Comparison of ENCODE assay signal across 8 cellular contexts in the genomic region with DNA sequence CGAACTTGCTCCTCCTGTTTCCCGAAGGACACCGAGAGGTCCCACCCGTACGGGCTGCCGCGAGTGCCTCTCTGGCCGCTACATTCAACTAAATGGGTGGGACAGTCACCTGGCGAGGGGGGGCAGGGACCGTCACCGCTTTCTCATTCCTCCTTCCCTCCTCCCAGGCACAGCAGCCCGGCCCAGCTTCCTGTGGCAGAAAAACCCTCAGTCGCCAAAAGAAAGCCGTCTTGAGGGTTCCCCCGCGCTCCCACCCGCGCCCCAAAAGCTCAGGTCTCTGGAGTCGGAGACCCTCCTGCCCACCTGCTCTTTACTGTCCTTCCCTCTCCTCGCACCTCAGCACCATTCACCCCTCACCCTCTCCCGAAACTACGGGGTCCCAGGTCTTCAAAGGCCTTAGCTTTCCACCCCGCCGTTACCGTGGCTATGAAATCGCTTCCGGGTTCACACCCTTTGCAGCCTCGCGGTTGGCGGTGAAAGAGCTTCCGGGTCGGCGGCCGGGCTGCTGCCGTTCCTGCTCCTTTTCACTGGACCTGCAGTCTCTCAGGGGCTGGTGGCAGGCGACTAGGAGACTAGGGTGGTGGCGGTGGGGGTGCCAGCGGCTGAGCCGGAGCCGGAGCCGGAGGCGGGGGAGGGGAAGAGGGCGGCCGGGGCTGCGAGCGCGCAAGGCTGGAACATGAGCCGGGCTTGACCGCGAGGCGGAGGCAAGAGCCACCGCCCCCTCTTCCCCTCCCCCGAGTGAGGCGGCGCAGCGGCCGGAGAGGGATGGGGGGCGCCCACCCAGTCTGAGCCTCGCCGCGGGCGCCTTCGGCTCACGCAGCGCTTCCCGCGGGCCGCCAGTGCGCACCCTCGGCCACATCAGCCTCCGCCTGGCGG. TPM values are rescaled to one million over a fixed set of nuclear protein-coding genes. Genes with fewer than 3 reads are reported as not detected.
DNase-seq lines count a peak whose midpoint lies in the region; ATAC-seq and TF ChIP-seq lines count a peak whose summit lies in the region.

TSS of gene ANKIB1 (plus strand) at position 488 of the 876 bp plus-strand sequence. CDS start 49,005 bp downstream, outside the sequence.
TSS of gene KRIT1 (minus strand) at position 428 of the 876 bp plus-strand sequence. CDS start 3,779 bp downstream, outside the sequence.

- peak within 1 kb of the TSS; percentile 98 for H3K4me3 Mint-ChIP-seq in HFFc6

- TF ChIP-seq CTCF in GM06990 (IDR thresholded peaks at IDR 0.05; ENCODE audit: insufficient read depth, low read length, poor library complexity, severe bottlenecking) (no peak), HFFc6 (IDR thresholded peaks at IDR 0.05) (peak; percentile 48), NB4 (IDR thresholded peaks at IDR 0.05; ENCODE audit: low read depth, low read length) (peak; percentile 5), omental fat pad (IDR thresholded peaks at IDR 0.05) (no peak), thoracic aorta (IDR thresholded peaks at IDR 0.05) (peak; percentile 26)

- no peaks in the 10 kb centered on the region; the same call in 1 of the 2 replicates for H3K36me3 Mint-ChIP-seq in HFFc6 (ENCODE audit: low read depth)

- TF ChIP-seq POLR2A in NB4 (IDR thresholded peaks at IDR 0.05; ENCODE audit: extremely low read depth, insufficient read length), result peak; percentile 78

- ATAC-seq in omental fat pad (ENCODE audit: low FRiP score) (peak; percentile 92), thoracic aorta (ENCODE audit: insufficient number of reproducible peaks, low FRiP score, low read depth) (peak; percentile 94)

- H3K4me1 ChIP-seq in thoracic aorta (ENCODE audit: control insufficient read depth in 1 of 2, low read depth in 2 of 2), result peaks cover 7 to 33% of the 10 kb centered on the region in 2 donors

- peak; percentile 90 for DNase-seq in GM06990 (ENCODE audit: extremely low read depth, insufficient read length)
- DNase-seq in HFFc6, result peak; percentile 70
- peak; percentile 96 for DNase-seq in NB4 (ENCODE audit: low read depth)
- peak; percentile 16 for DNase-seq in SK-N-MC (ENCODE audit: low read depth, low spot score)
- peak; percentile 86 for DNase-seq in activated naive CD4-positive, alpha-beta T cell treated with anti-CD3 and anti-CD28 coated beads, Interleukin-2, amount 50 U/mL, for 16 hours
- DNase-seq in globus pallidus (ENCODE audit: low spot score), result peak; percentile 90
- peak; percentile 56 for DNase-seq in omental fat pad (ENCODE audit: low spot score)
- peak; percentile 54 for DNase-seq in thoracic aorta (ENCODE audit: low spot score)

- H3K9me3 ChIP-seq in SK-N-MC (ENCODE audit: low read depth, low read length) (no peaks in the 10 kb centered on the region), thoracic aorta (no peaks in the 10 kb centered on the region)

- H3K4me3 ChIP-seq in GM06990 (replicated peaks; ENCODE audit: low read depth, low read length), result peak within 1 kb of the TSS; percentile 79
- H3K4me3 ChIP-seq in NB4 (ENCODE audit: low read depth, low read length), result peak within 1 kb of the TSS; percentile 93
- peak within 1 kb of the TSS; percentile 86 for H3K4me3 ChIP-seq in SK-N-MC
- H3K4me3 ChIP-seq in thoracic aorta, result peak within 1 kb of the TSS; percentile 97

- no peaks in the 10 kb centered on the region for H3K27me3 ChIP-seq in GM06990 (replicated peaks; ENCODE audit: control insufficient read depth, insufficient read depth, low read length)
- H3K27me3 ChIP-seq in thoracic aorta (replicated peaks; ENCODE audit: insufficient read depth), result no peaks in the 10 kb centered on the region

- peak within 1 kb of the TSS; percentile 72; the same call in 1 of the 2 replicates for H3K27ac ChIP-seq in SK-N-MC
- H3K27ac ChIP-seq in thoracic aorta, result peak within 1 kb of the TSS; percentile 72 to 88

- peaks cover 37% of the 10 kb centered on the region for H3K4me1 Mint-ChIP-seq in HFFc6 (ENCODE audit: low read depth)

- H3K27me3 Mint-ChIP-seq in HFFc6 (ENCODE audit: insufficient read depth), result no peaks in the 10 kb centered on the region

- H3K36me3 ChIP-seq in GM06990 (ENCODE audit: control insufficient read depth, insufficient read depth, low read length), result no peaks in the 10 kb centered on the region
- H3K36me3 ChIP-seq in SK-N-MC (ENCODE audit: insufficient read depth, low read length), result peaks cover 14% of the 10 kb centered on the region
- H3K36me3 ChIP-seq in thoracic aorta, result peaks cover 4% of the 10 kb centered on the region

- peak within 1 kb of the TSS; percentile 100 for H3K27ac Mint-ChIP-seq in HFFc6

- peak within 1 kb of the TSS; percentile 90 for H3K9ac ChIP-seq in SK-N-MC (ENCODE audit: insufficient read length)

- H3K9me3 Mint-ChIP-seq in HFFc6, result no peaks in the 10 kb centered on the region

RNA-seq across cellular contexts. Expression of gene ANKIB1, which starts in this region (rescaled TPM):
- total RNA-seq in HFFc6 (2021; fragmentation: NEBNext Ultra II Directional; extraction: Animal tissue kit (Norgen Biotek cat#: 25700)), result 10 to 100 TPM; 52.7 to 68.4 (median 63.8) TPM
- total RNA-seq in omental fat pad (10 to 100 TPM; 30.6 to 55.2 (median 36.3) TPM), thoracic aorta (10 to 100 TPM; 33.3 to 37.1 TPM)

RNA-seq across cellular contexts. Expression of gene KRIT1, which starts in this region (rescaled TPM):
- 10 to 100 TPM; 25.9 to 29.3 (median 28.0) TPM for total RNA-seq in HFFc6 (2021; fragmentation: NEBNext Ultra II Directional; extraction: Animal tissue kit (Norgen Biotek cat#: 25700))
- 10 to 100 TPM; 57.9 to 80.5 (median 62.0) TPM for total RNA-seq in omental fat pad
- 10 to 100 TPM; 83.1 to 98.8 TPM for total RNA-seq in thoracic aorta

Comparison
In these comparisons a context has a peak if more than half of its experiments do, and no peak if none do; other contexts are left out.
1. Peak in every context shown above with its lines: DNase-seq, ATAC-seq, H3K4me3 ChIP-seq and H3K27ac ChIP-seq.
2. DNase-seq: peak in every context shown above with its lines; median percentile 96 in NB4; 90 in GM06990; 90 in globus pallidus; 86 in activated naive CD4-positive, alpha-beta T cell treated with anti-CD3 and anti-CD28 coated beads, Interleukin-2, amount 50 U/mL, for 16 hours; 70 in HFFc6; 56 in omental fat pad; 54 in thoracic aorta; 16 in SK-N-MC.
3. CTCF ChIP-seq: peak in HFFc6 (single experiment), NB4 (single experiment) and thoracic aorta (single experiment); none in GM06990 (single experiment) and omental fat pad (0 of 3).